In the genomic region with DNA sequence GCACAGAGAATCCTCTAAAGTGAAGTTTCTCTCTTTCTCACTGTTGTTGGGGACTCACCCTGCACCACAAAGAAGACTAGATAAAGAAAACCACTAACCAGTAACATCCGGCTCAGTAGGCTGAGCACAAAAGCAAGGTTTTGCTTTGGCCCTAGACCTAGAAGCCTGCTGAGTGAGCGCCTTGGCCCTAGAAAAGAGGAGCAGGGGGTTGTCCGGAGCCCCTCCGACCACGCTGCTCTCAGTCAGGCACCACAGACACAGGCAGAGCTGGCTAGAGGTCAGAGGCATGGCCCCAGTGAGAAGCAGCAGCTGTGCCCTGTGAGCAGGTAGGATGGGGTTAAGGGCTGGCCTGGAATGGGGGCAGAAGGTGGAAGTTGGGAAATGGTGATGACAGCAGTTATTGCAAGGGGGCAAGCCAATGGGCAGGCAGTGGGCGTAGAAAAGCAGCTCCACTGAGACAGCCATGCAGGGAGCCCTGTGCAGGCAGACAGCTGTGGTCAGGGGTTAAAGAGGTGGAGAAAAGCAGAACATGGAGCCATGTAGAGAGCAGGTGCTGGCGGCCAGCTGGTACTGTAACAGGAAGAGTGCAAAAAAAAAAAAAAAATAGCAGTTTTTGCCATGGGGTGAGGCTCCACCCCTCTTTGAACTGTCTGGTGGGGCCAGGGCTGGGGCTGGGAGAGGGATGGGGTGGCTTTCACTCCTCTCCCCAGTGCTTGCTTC, we compare ENCODE assay signal across 2 cellular contexts.
TF ChIP-seq lines count a peak whose summit lies in the region.

No MANE protein-coding gene starts in this region.

TF ChIP-seq in IMR-90, 13 proteins besides CTCF, POLR2A, EP300 and RAD21 (continued from another document):
- TF ChIP-seq, protein P1, sequence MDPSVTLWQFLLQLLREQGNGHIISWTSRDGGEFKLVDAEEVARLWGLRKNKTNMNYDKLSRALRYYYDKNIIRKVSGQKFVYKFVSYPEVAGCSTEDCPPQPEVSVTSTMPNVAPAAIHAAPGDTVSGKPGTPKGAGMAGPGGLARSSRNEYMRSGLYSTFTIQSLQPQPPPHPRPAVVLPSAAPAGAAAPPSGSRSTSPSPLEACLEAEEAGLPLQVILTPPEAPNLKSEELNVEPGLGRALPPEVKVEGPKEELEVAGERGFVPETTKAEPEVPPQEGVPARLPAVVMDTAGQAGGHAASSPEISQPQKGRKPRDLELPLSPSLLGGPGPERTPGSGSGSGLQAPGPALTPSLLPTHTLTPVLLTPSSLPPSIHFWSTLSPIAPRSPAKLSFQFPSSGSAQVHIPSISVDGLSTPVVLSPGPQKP (IDR thresholded peaks at IDR 0.05; ENCODE audit: borderline replicate concordance, low read depth, low read length), result no peak
- TF ChIP-seq FOS (IDR thresholded peaks at IDR 0.05; ENCODE audit: low read depth, low read length) (no peak), BHLHE40 (IDR thresholded peaks at IDR 0.05; ENCODE audit: low read depth, low read length) (no peak), MAZ (IDR thresholded peaks at IDR 0.05; ENCODE audit: borderline replicate concordance, low read depth, low read length) (no peak), SMC3 (IDR thresholded peaks at IDR 0.05; ENCODE audit: low read depth, low read length) (no peak), RFX5 (IDR thresholded peaks at IDR 0.05; ENCODE audit: low read depth, low read length) (no peak)

TF ChIP-seq in SK-N-SH treated with all-trans-retinoic acid at 6 μM for 48 hours, 23 proteins besides CTCF, POLR2A, EP300 and RAD21 (continued from another document):
- TF ChIP-seq, protein P2, sequence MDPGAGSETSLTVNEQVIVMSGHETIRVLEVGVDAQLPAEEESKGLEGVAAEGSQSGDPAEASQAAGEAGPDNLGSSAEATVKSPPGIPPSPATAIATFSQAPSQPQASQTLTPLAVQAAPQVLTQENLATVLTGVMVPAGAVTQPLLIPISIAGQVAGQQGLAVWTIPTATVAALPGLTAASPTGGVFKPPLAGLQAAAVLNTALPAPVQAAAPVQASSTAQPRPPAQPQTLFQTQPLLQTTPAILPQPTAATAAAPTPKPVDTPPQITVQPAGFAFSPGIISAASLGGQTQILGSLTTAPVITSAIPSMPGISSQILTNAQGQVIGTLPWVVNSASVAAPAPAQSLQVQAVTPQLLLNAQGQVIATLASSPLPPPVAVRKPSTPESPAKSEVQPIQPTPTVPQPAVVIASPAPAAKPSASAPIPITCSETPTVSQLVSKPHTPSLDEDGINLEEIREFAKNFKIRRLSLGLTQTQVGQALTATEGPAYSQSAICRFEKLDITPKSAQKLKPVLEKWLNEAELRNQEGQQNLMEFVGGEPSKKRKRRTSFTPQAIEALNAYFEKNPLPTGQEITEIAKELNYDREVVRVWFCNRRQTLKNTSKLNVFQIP (CRISPR knock-in tag; IDR thresholded peaks at IDR 0.05; ENCODE audit: borderline replicate concordance, low read depth), result no peak
- TF ChIP-seq, protein P3, sequence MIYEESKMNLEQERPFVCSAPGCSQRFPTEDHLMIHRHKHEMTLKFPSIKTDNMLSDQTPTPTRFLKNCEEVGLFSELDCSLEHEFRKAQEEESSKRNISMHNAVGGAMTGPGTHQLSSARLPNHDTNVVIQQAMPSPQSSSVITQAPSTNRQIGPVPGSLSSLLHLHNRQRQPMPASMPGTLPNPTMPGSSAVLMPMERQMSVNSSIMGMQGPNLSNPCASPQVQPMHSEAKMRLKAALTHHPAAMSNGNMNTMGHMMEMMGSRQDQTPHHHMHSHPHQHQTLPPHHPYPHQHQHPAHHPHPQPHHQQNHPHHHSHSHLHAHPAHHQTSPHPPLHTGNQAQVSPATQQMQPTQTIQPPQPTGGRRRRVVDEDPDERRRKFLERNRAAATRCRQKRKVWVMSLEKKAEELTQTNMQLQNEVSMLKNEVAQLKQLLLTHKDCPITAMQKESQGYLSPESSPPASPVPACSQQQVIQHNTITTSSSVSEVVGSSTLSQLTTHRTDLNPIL (CRISPR knock-in tag; IDR thresholded peaks at IDR 0.05; ENCODE audit: low read depth), result no peak
